ENCODE assay signal across 17 cellular contexts in genomic region chr4:40933272-40934053, GRCh38.
DNase-seq lines count a peak whose midpoint lies in the region; ATAC-seq and TF ChIP-seq lines count a peak whose summit lies in the region.
"Had no signal": no experiment of that assay in that cellular context is flagged by ENCODE, and none has a peak within 500 bp of the region (broad histone marks: within the 10 kb centered on the region; RNA-seq: fewer than 3 reads in every experiment).

No MANE protein-coding gene starts in this region.

- no peak overlapping the region for H3K4me2 ChIP-seq in H9 (ENCODE audit: insufficient read depth, insufficient read length, low read length)
- H3K4me2 ChIP-seq: BLaER1 had no signal

- H4K8ac ChIP-seq in H9 (replicated peaks; ENCODE audit: insufficient read length, low read depth, low read length) = no peak overlapping the region

- no peak overlapping the region for H3K56ac ChIP-seq in H9 (ENCODE audit: insufficient read length, low read depth, low read length)

- no peaks in the 10 kb centered on the region for H3K79me2 ChIP-seq in H9 (ENCODE audit: insufficient read depth, low read length)

- peaks cover 0 to 42% of the 10 kb centered on the region in 2 donors for H3K36me3 ChIP-seq in gastroesophageal sphincter

- H2BK20ac ChIP-seq in H9 (ENCODE audit: low read depth, low read length, poor library complexity, severe bottlenecking) = no peak overlapping the region

- TF ChIP-seq CTCF in H9 (conservative IDR thresholded peaks at IDR 0.05) = no peak
- no peak for TF ChIP-seq CTCF in gastroesophageal sphincter (IDR thresholded peaks at IDR 0.05)
- no peak for TF ChIP-seq CTCF in activated CD8-positive, alpha-beta T cell treated with anti-CD3 and anti-CD28 coated beads for 36 hours (IDR thresholded peaks at IDR 0.05)

- H3K27ac Mint-ChIP-seq in H9 = no peak overlapping the region; a peak in 1 of 7 replicates
- H3K27ac Mint-ChIP-seq in activated CD8-positive, alpha-beta T cell treated with anti-CD3 and anti-CD28 coated beads for 36 hours = no peak overlapping the region
- H3K27ac Mint-ChIP-seq: activated naive CD4-positive, alpha-beta T cell treated with anti-CD3 and anti-CD28 coated beads, Interleukin-2, amount 10 ng/mL, durations not matched to agents 7 days and 5 days; T-helper 17 cell had no signal

- no peaks in the 10 kb centered on the region for H4K20me1 ChIP-seq in H9 (ENCODE audit: control insufficient read depth, insufficient read depth, insufficient read length)
- H4K20me1 ChIP-seq: BLaER1 had no signal

- no peaks in the 10 kb centered on the region for H3K27me3 Mint-ChIP-seq in H9 (ENCODE audit: low read depth)
- H3K27me3 Mint-ChIP-seq in activated CD8-positive, alpha-beta T cell treated with anti-CD3 and anti-CD28 coated beads for 36 hours = peaks cover 5% of the 10 kb centered on the region

- no peak overlapping the region for H3K4me3 ChIP-seq in gastroesophageal sphincter
- H3K4me3 ChIP-seq: BLaER1 had no signal

- H3K79me1 ChIP-seq in H9 (ENCODE audit: insufficient read depth, low read depth, low read length, poor library complexity, severe bottlenecking) = no peaks in the 10 kb centered on the region

- H3K27me3 ChIP-seq in H9 (ENCODE audit: insufficient read depth, low read length) (no peaks in the 10 kb centered on the region), gastroesophageal sphincter (no peaks in the 10 kb centered on the region)
- H3K27me3 ChIP-seq: BLaER1 had no signal

- no peak overlapping the region for H3T11ph ChIP-seq in H9 (ENCODE audit: low read length)

- H2BK15ac ChIP-seq in H9 (ENCODE audit: low read depth, low read length) = no peak overlapping the region

- DNase-seq in H9 (no peak), pulmonary artery endothelial cell (ENCODE audit: low read depth, low spot score) (peak; percentile 39), HUDEP-2 (lab: John Stamatoyannopoulos, UW; ENCODE audit: unreplicated experiment in 76 of 76) (no peak), NCI-H2107 (lab: John Stamatoyannopoulos, UW) (no peak)
- DNase-seq in activated CD8-positive, alpha-beta T cell treated with anti-CD3 and anti-CD28 coated beads for 36 hours = no peak
- DNase-seq: activated naive CD4-positive, alpha-beta T cell treated with anti-CD3 and anti-CD28 coated beads, Interleukin-2, amount 10 ng/mL, durations not matched to agents 7 days and 5 days; cerebellar nuclear complex; DMS79 treated with DMSO at 0.1 percent for 48 hours; mesenchymal stem cell; NCI-H2081 treated with DMSO at 0.1 percent for 48 hours; T-helper 17 cell had no signal

- H2BK5ac ChIP-seq in H9 (ENCODE audit: insufficient read length, low read length) = peak overlapping the region; percentile 62

- POLR2A ChIA-PET in activated CD8-positive, alpha-beta T cell treated with anti-CD3 and anti-CD28 coated beads for 36 hours (lab: Charles Lee) = no interaction called here

- intact Hi-C loops in activated CD8-positive, alpha-beta T cell treated with anti-CD3 and anti-CD28 coated beads for 36 hours (cut with micrococcal nuclease) = loop anchor here (10.0 kb wide), 1 partner anchor 731 kb away; no protein-coding TSS in a partner anchor

- H2AK5ac ChIP-seq in H9 (ENCODE audit: insufficient read length, low read length) = no peak overlapping the region

- CTCF ChIA-PET in activated CD8-positive, alpha-beta T cell treated with anti-CD3 and anti-CD28 coated beads for 36 hours (lab: Charles Lee) = interaction anchor here (1.0 kb wide), 1 partner anchor 9 kb away, joined by 3 read pairs; no protein-coding TSS in a partner anchor

- H3K27ac ChIP-seq in H9 (ENCODE audit: insufficient read length, low read depth, low read length) (no peak overlapping the region), angular gyrus (ENCODE audit: low read depth, low read length) (peak overlapping the region; percentile 66), gastroesophageal sphincter (no peak overlapping the region)
- H3K27ac ChIP-seq: BLaER1 had no signal

- peak; percentile 19 for ATAC-seq in gastroesophageal sphincter
- no peak for ATAC-seq in GM18858 (IDR thresholded peaks at IDR 0.05; ENCODE audit: unreplicated experiment)
- no peak for ATAC-seq in activated CD8-positive, alpha-beta T cell treated with anti-CD3 and anti-CD28 coated beads for 36 hours
- ATAC-seq: activated CD4-positive, CD25-positive, alpha-beta regulatory T cell treated with anti-CD3 and anti-CD28 coated beads, Interleukin-2, amount 50 U/mL, for 24 hours; Panc1; T-helper 17 cell had no signal

- H3K23me2 ChIP-seq in H9 (ENCODE audit: insufficient read length, low read depth, low read length, poor library complexity, severe bottlenecking) = no peaks in the 10 kb centered on the region

- no peak overlapping the region for H3K4me3 Mint-ChIP-seq in H9
- H3K4me3 Mint-ChIP-seq in activated CD8-positive, alpha-beta T cell treated with anti-CD3 and anti-CD28 coated beads for 36 hours = no peak overlapping the region
- H3K4me3 Mint-ChIP-seq: activated naive CD4-positive, alpha-beta T cell treated with anti-CD3 and anti-CD28 coated beads, Interleukin-2, amount 10 ng/mL, durations not matched to agents 7 days and 5 days; T-helper 17 cell had no signal

- no peak overlapping the region for H2BK120ac ChIP-seq in H9 (ENCODE audit: low read depth, low read length, poor library complexity, severe bottlenecking)

- H3K18ac ChIP-seq in H9 (ENCODE audit: insufficient read length, low read depth, low read length) = no peak overlapping the region

- no peak overlapping the region for H2BK12ac ChIP-seq in H9 (ENCODE audit: insufficient read length, low read depth, low read length)

- H3K4ac ChIP-seq in H9 (ENCODE audit: low read depth, low read length) = no peak overlapping the region

- no peak overlapping the region for H4K91ac ChIP-seq in H9 (ENCODE audit: insufficient read length, low read depth, low read length)

- H3K36me3 Mint-ChIP-seq in H9 (ENCODE audit: insufficient read depth in 1 of 3, low read depth in 3 of 3) = no peaks in the 10 kb centered on the region
- no peaks in the 10 kb centered on the region for H3K36me3 Mint-ChIP-seq in activated CD8-positive, alpha-beta T cell treated with anti-CD3 and anti-CD28 coated beads for 36 hours (ENCODE audit: low read depth)
- H3K36me3 Mint-ChIP-seq: activated naive CD4-positive, alpha-beta T cell treated with anti-CD3 and anti-CD28 coated beads, Interleukin-2, amount 10 ng/mL, durations not matched to agents 7 days and 5 days had no signal

- H3K9ac ChIP-seq in H9 (ENCODE audit: extremely low read depth, insufficient read length, low read length) = no peak overlapping the region
- H3K9ac ChIP-seq: BLaER1 had no signal

- H3K9me3 ChIP-seq in H9 (ENCODE audit: control insufficient read depth, low read depth, low read length) (no peaks in the 10 kb centered on the region), gastroesophageal sphincter (no peaks in the 10 kb centered on the region)
- H3K9me3 ChIP-seq: BLaER1 had no signal

- H3K14ac ChIP-seq in H9 (ENCODE audit: insufficient read depth, low read length) = no peak overlapping the region

- TF ChIP-seq POLR2A in gastroesophageal sphincter (IDR thresholded peaks at IDR 0.05) = no peak

- no CpG with 5 or more reads among the region's 11 CpGs for WGBS in H9 (ENCODE audit: extremely low coverage, insufficient read length, low lambda C conversion rate)
- WGBS in gastroesophageal sphincter (ENCODE audit: low coverage in 1 of 2), 2 donors = 80% methylated on average over 1 of the region's 11 CpGs; no CpG with 5 or more reads in 1 of the 2 donors

- H3K23ac ChIP-seq in H9 (ENCODE audit: insufficient read length, low read depth, low read length) = no peak overlapping the region

- TF ChIP-seq EP300 in gastroesophageal sphincter (IDR thresholded peaks at IDR 0.05) = no peak

- no peak overlapping the region for H4K5ac ChIP-seq in H9 (ENCODE audit: insufficient read length, low read depth, low read length)

- H3K4me1 Mint-ChIP-seq in H9 = peaks cover 51 to 52% of the 10 kb centered on the region in 2 experiments
- no peaks in the 10 kb centered on the region for H3K4me1 Mint-ChIP-seq in activated CD8-positive, alpha-beta T cell treated with anti-CD3 and anti-CD28 coated beads for 36 hours (ENCODE audit: low read depth)
- H3K4me1 Mint-ChIP-seq: activated naive CD4-positive, alpha-beta T cell treated with anti-CD3 and anti-CD28 coated beads, Interleukin-2, amount 10 ng/mL, durations not matched to agents 7 days and 5 days; T-helper 17 cell had no signal

- no peak overlapping the region for H2AFZ ChIP-seq in H9 (ENCODE audit: low read length)

- no peaks in the 10 kb centered on the region for H3K9me3 Mint-ChIP-seq in H9
- no peaks in the 10 kb centered on the region for H3K9me3 Mint-ChIP-seq in activated CD8-positive, alpha-beta T cell treated with anti-CD3 and anti-CD28 coated beads for 36 hours
- H3K9me3 Mint-ChIP-seq: activated naive CD4-positive, alpha-beta T cell treated with anti-CD3 and anti-CD28 coated beads, Interleukin-2, amount 10 ng/mL, durations not matched to agents 7 days and 5 days had no signal

- H3K4me1 ChIP-seq in H9 (ENCODE audit: insufficient read depth, low read length) (0 out of 2 replicates have a peak, but pooled peaks cover 3% of the 10 kb centered on the region), gastroesophageal sphincter (peaks cover 0 to 16% (median 0%) of the 10 kb centered on the region in 3 donors)
- H3K4me1 ChIP-seq: BLaER1 had no signal
